24 cellular contexts compared by ENCODE assay signal in the genomic region with DNA sequence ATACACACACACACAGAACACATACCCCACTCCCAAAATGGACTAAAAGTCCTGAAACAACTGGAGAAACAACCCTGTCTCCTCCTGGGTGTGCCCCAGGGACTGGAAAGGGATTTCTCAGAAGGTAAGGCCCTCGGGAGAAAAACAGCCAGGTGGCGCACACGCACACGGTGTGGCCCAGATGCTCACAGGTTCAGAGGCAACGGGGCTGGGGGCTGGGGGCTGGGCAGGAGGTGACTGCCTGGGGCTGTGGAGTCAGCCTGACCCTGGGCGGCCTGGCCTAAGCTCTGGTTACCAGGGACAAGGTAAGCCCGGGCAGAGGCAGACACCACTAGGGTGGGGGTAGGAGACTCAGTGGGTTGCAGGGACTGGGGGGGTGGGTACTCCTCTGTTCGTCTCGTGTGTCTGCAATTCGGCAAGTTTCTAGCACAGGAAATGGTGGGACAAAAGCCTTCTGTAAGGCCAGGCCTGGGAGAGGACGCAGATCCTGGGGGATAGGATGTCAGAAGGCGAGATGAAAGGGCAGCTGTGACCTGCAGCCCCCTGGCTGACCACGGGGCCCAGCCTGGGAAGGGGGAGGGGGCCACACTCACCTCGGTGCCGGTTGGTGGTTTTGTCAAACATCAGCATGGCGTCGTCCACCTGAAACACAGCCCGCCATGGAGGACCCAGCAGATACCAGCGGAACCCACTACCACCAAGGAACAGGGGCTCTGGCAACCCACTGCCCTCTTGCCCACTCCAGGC. TPM values are rescaled to one million over a fixed set of nuclear protein-coding genes. Genes with fewer than 3 reads are reported as not detected.
DNase-seq lines count a peak whose midpoint lies in the region; ATAC-seq and TF ChIP-seq lines count a peak whose summit lies in the region.
"Had no signal": no experiment of that assay in that cellular context is flagged by ENCODE, and none has a peak within 500 bp of the region (broad histone marks: within the 10 kb centered on the region; RNA-seq: fewer than 3 reads in every experiment).

No MANE protein-coding gene starts in this region.

- H3K27me3 Mint-ChIP-seq in progenitor cell of endocrine pancreas, result no peaks in the 10 kb centered on the region

- no peaks in the 10 kb centered on the region for H3K4me1 ChIP-seq in OCI-LY7 (ENCODE audit: insufficient read depth, low read length, poor library complexity, severe bottlenecking)
- peaks cover 39% of the 10 kb centered on the region for H3K4me1 ChIP-seq in iPS-20b (ENCODE audit: insufficient read depth, low read length)
- H3K4me1 ChIP-seq: A549, upper lobe of right lung had no signal

- peaks cover 38% of the 10 kb centered on the region for H3K36me3 Mint-ChIP-seq in progenitor cell of endocrine pancreas (ENCODE audit: insufficient read depth)
- no peaks in the 10 kb centered on the region for H3K36me3 Mint-ChIP-seq in stimulated activated effector memory CD8-positive, alpha-beta T cell treated with anti-CD3 and anti-CD28 coated beads, Interleukin-12 subunit alpha, Interleukin-12 subunit beta, amount 100 ng/mL, for 72 hours
- H3K36me3 Mint-ChIP-seq: activated naive CD8-positive, alpha-beta T cell had no signal

- H3K79me2 ChIP-seq in OCI-LY7 (ENCODE audit: insufficient read depth, low read depth, low read length), result no peaks in the 10 kb centered on the region
- H3K79me2 ChIP-seq: parathyroid adenoma had no signal

- DNase-seq in NCI-H82 (lab: John Stamatoyannopoulos, UW) (peak; percentile 58), NCI-H82 treated with DMSO at 0.1 percent for 48 hours (lab: John Stamatoyannopoulos, UW; ENCODE audit: unreplicated experiment) (no peak), OCI-LY7 (ENCODE audit: low spot score) (no peak), progenitor cell of endocrine pancreas (ENCODE audit: low spot score, unreplicated experiment) (no peak)
- no peak for DNase-seq in stimulated activated effector memory CD8-positive, alpha-beta T cell treated with anti-CD3 and anti-CD28 coated beads, Interleukin-12 subunit alpha, Interleukin-12 subunit beta, amount 100 ng/mL, for 72 hours (ENCODE audit: low spot score in 2 of 2)
- DNase-seq: activated B cell treated with CpG ODN at 0.5 μM for 24 hours; activated T-cell treated with anti-CD3 and anti-CD28 coated beads, Interleukin-2, amount 50 U/mL, for 72 hours; DMS79; Karpas-422; NCI-H1105; stimulated activated CD4-positive, alpha-beta T cell treated with anti-CD3 and anti-CD28 coated beads, Interleukin-2, amount 100 ng/mL, for 24 hours; stimulated activated naive CD8-positive, alpha-beta T cell treated with anti-CD3 and anti-CD28 coated beads, Interleukin-15, amount 100 ng/mL, for 72 hours; upper lobe of right lung had no signal

- POLR2A ChIA-PET in OCI-LY7 (lab: Charles Lee), result no interaction called here

- H3K36me3 ChIP-seq in OCI-LY7 (ENCODE audit: insufficient read depth, low read length) (no peaks in the 10 kb centered on the region), iPS-20b (ENCODE audit: insufficient read depth, low read depth, low read length) (peaks cover 86% of the 10 kb centered on the region)
- H3K36me3 ChIP-seq: BLaER1 treated with 17β-estradiol and CSF1 and Interleukin-3, amounts not matched to agents 10 nM and 100 nM; upper lobe of right lung had no signal

- peak overlapping the region; percentile 67 for H3K27ac Mint-ChIP-seq in progenitor cell of endocrine pancreas
- no peak overlapping the region for H3K27ac Mint-ChIP-seq in stimulated activated effector memory CD8-positive, alpha-beta T cell treated with anti-CD3 and anti-CD28 coated beads, Interleukin-12 subunit alpha, Interleukin-12 subunit beta, amount 100 ng/mL, for 72 hours
- H3K27ac Mint-ChIP-seq: activated B cell treated with CpG ODN at 0.5 μM for 24 hours; activated naive CD8-positive, alpha-beta T cell; activated T-cell treated with anti-CD3 and anti-CD28 coated beads, Interleukin-2, amount 50 U/mL, for 72 hours; stimulated activated naive CD8-positive, alpha-beta T cell treated with anti-CD3 and anti-CD28 coated beads, Interleukin-15, amount 100 ng/mL, for 72 hours had no signal

- H4K20me1 ChIP-seq in OCI-LY7 (ENCODE audit: insufficient read depth, low read length), result no peaks in the 10 kb centered on the region

- H3K9me2 ChIP-seq in OCI-LY7 (ENCODE audit: insufficient read depth, low read length), result no peaks in the 10 kb centered on the region

- BruUV-seq in OCI-LY7 (replicated peaks; lab: Mats Ljungman, UMichigan), result no TSS peak

- no peaks in the 10 kb centered on the region for H3K27me3 ChIP-seq in iPS-20b (ENCODE audit: insufficient read depth, low read length)

- no peaks in the 10 kb centered on the region for H3K9me3 Mint-ChIP-seq in progenitor cell of endocrine pancreas (ENCODE audit: low read depth)
- H3K9me3 Mint-ChIP-seq in stimulated activated effector memory CD8-positive, alpha-beta T cell treated with anti-CD3 and anti-CD28 coated beads, Interleukin-12 subunit alpha, Interleukin-12 subunit beta, amount 100 ng/mL, for 72 hours, result no peaks in the 10 kb centered on the region
- H3K9me3 Mint-ChIP-seq: activated B cell treated with CpG ODN at 0.5 μM for 24 hours; activated T-cell treated with anti-CD3 and anti-CD28 coated beads, Interleukin-2, amount 50 U/mL, for 72 hours; stimulated activated naive CD8-positive, alpha-beta T cell treated with anti-CD3 and anti-CD28 coated beads, Interleukin-15, amount 100 ng/mL, for 72 hours had no signal

- H3K4me3 Mint-ChIP-seq in progenitor cell of endocrine pancreas (ENCODE audit: low read depth), result no peak overlapping the region
- H3K4me3 Mint-ChIP-seq in stimulated activated effector memory CD8-positive, alpha-beta T cell treated with anti-CD3 and anti-CD28 coated beads, Interleukin-12 subunit alpha, Interleukin-12 subunit beta, amount 100 ng/mL, for 72 hours, result no peak overlapping the region
- H3K4me3 Mint-ChIP-seq: activated B cell treated with CpG ODN at 0.5 μM for 24 hours; activated naive CD8-positive, alpha-beta T cell; activated T-cell treated with anti-CD3 and anti-CD28 coated beads, Interleukin-2, amount 50 U/mL, for 72 hours; stimulated activated naive CD8-positive, alpha-beta T cell treated with anti-CD3 and anti-CD28 coated beads, Interleukin-15, amount 100 ng/mL, for 72 hours had no signal

- no peak overlapping the region for H3K4me3 ChIP-seq in OCI-LY7 (ENCODE audit: low read depth, low read length, poor library complexity, severe bottlenecking)
- no peak overlapping the region for H3K4me3 ChIP-seq in iPS-20b (ENCODE audit: low read length)
- H3K4me3 ChIP-seq: A549; BLaER1 treated with 17β-estradiol and CSF1 and Interleukin-3, amounts not matched to agents 10 nM and 100 nM; upper lobe of right lung had no signal

- H3K4me2 ChIP-seq in OCI-LY7 (ENCODE audit: low read length), result no peak overlapping the region
- H3K4me2 ChIP-seq: A549; BLaER1 treated with 17β-estradiol and CSF1 and Interleukin-3, amounts not matched to agents 10 nM and 100 nM had no signal

- intact Hi-C loops in OCI-LY7 (cut with micrococcal nuclease; ENCODE audit: unreplicated experiment), result no loop called here

- peaks cover 27% of the 10 kb centered on the region for H3K4me1 Mint-ChIP-seq in progenitor cell of endocrine pancreas (ENCODE audit: low read depth)
- peaks cover 5% of the 10 kb centered on the region for H3K4me1 Mint-ChIP-seq in stimulated activated effector memory CD8-positive, alpha-beta T cell treated with anti-CD3 and anti-CD28 coated beads, Interleukin-12 subunit alpha, Interleukin-12 subunit beta, amount 100 ng/mL, for 72 hours

- TF ChIP-seq CTCF in OCI-LY7 (conservative IDR thresholded peaks at IDR 0.05; ENCODE audit: low read length), result peak; percentile 59
- no peak for TF ChIP-seq CTCF in progenitor cell of endocrine pancreas (IDR thresholded peaks at IDR 0.05; ENCODE audit: unreplicated experiment)

- no peaks in the 10 kb centered on the region for H3K9me3 ChIP-seq in OCI-LY7 (ENCODE audit: low read length)
- H3K9me3 ChIP-seq in iPS-20b (ENCODE audit: insufficient read depth, low read depth, low read length), result no peaks in the 10 kb centered on the region
- H3K9me3 ChIP-seq: A549; BLaER1 treated with 17β-estradiol and CSF1 and Interleukin-3, amounts not matched to agents 10 nM and 100 nM; upper lobe of right lung had no signal

- H2AFZ ChIP-seq in OCI-LY7 (ENCODE audit: low read length), result no peak overlapping the region
- H2AFZ ChIP-seq: parathyroid adenoma had no signal

- ATAC-seq in stimulated activated effector memory CD8-positive, alpha-beta T cell treated with anti-CD3 and anti-CD28 coated beads, Interleukin-12 subunit alpha, Interleukin-12 subunit beta, amount 100 ng/mL, for 72 hours, result no peak
- ATAC-seq in HG03521 (IDR thresholded peaks at IDR 0.05; ENCODE audit: unreplicated experiment), result no peak
- ATAC-seq in GM18520 (IDR thresholded peaks at IDR 0.05; ENCODE audit: unreplicated experiment), result no peak
- ATAC-seq: A549; activated T-cell treated with anti-CD3 and anti-CD28 coated beads, Interleukin-2, amount 50 U/mL, for 72 hours; stimulated activated naive CD8-positive, alpha-beta T cell treated with anti-CD3 and anti-CD28 coated beads, Interleukin-15, amount 100 ng/mL, for 72 hours; upper lobe of right lung had no signal

- H3K27ac ChIP-seq in OCI-LY7 (ENCODE audit: low read depth, low read length, poor library complexity, severe bottlenecking), result no peak overlapping the region
- H3K27ac ChIP-seq in iPS-20b (ENCODE audit: low read length), result no peak overlapping the region
- H3K27ac ChIP-seq: A549; BLaER1 treated with 17β-estradiol and CSF1 and Interleukin-3, amounts not matched to agents 10 nM and 100 nM; HL-60; parathyroid adenoma; upper lobe of right lung had no signal

- H3K9ac ChIP-seq in iPS-20b (ENCODE audit: low read depth, low read length), result peak overlapping the region; percentile 38; the same call in 1 of the 2 replicates
- H3K9ac ChIP-seq: BLaER1 treated with 17β-estradiol and CSF1 and Interleukin-3, amounts not matched to agents 10 nM and 100 nM; parathyroid adenoma had no signal

- CTCF ChIA-PET in OCI-LY7 (lab: Charles Lee; ENCODE audit: unreplicated experiment), result no interaction called here

RNA-seq across cellular contexts. Expression of a gene that starts 10.4 kb away (rescaled TPM):
- not detected in 2 replicates for total RNA-seq in OCI-LY7 (2014; rRNA removed; shearing (Covaris generic))
- total RNA-seq in OCI-LY7 (2022) (not detected in 2 replicates), progenitor cell of endocrine pancreas (122 and 127 TPM in 2 replicates)
- total RNA-seq: activated B cell treated with CpG ODN at 0.5 μM for 24 hours; endothelial cell of umbilical vein; fibroblast of villous mesenchyme; T-helper 1 cell treated with Interleukin-12 subunit alpha and Interleukin-12 subunit beta and Interleukin-4 antibody, amounts not matched to agents 30 ng/mL and 1 ng/mL, for 36 hours had no signal

RNA-seq across cellular contexts. Expression of a gene that starts 31.0 kb away (rescaled TPM):
- total RNA-seq in OCI-LY7 (2014; rRNA removed; shearing (Covaris generic)), result not detected in 2 replicates
- total RNA-seq in OCI-LY7 (2022) (not detected in 2 replicates), progenitor cell of endocrine pancreas (0.60 TPM in 1 of 2 replicates, not detected in the other)
- total RNA-seq: activated B cell treated with CpG ODN at 0.5 μM for 24 hours; activated T-cell treated with anti-CD3 and anti-CD28 coated beads, Interleukin-2, amount 50 U/mL, for 72 hours; endothelial cell of umbilical vein; fibroblast of villous mesenchyme; T-helper 1 cell treated with Interleukin-12 subunit alpha and Interleukin-12 subunit beta and Interleukin-4 antibody, amounts not matched to agents 30 ng/mL and 1 ng/mL, for 36 hours had no signal

RNA-seq across cellular contexts. Expression of a gene that starts 56.5 kb away (rescaled TPM):
- total RNA-seq in OCI-LY7 (2014; rRNA removed; shearing (Covaris generic)), result 0.54 and 2.1 TPM in 2 replicates
- total RNA-seq in OCI-LY7 (2022) (1.4 and 2.2 TPM in 2 replicates), progenitor cell of endocrine pancreas (4.5 and 4.9 TPM in 2 replicates)

Comparison
In these comparisons a context has a peak if more than half of its experiments do, and no peak if none do; other contexts are left out.
1. RNA of a gene that starts 10.4 kb away (total RNA-seq): 122 to 127 TPM in progenitor cell of endocrine pancreas; not detected in OCI-LY7; every median in the first group is over 100 times any median in the second.